In genomic region chr13:110593430-110594130, GRCh38 we compare ENCODE assay signal across 8 cellular contexts. TPM values are rescaled to one million over a fixed set of nuclear protein-coding genes. Genes with fewer than 3 reads are reported as not detected.
DNase-seq lines count a peak whose midpoint lies in the region; ATAC-seq, FAIRE-seq and TF ChIP-seq lines count a peak whose summit lies in the region.

No MANE protein-coding gene starts in this region.

- H3K4me3 ChIP-seq in endothelial cell of umbilical vein (replicated peaks in 1 of 3; ENCODE audit: insufficient read depth in 1 of 3, low read depth in 1 of 3, low read length in 3 of 3), result no peak overlapping the region

- no peaks in the 10 kb centered on the region for H3K79me2 ChIP-seq in endothelial cell of umbilical vein (ENCODE audit: control insufficient read depth, insufficient read depth, low read length)

- TF ChIP-seq POLR2A in endothelial cell of umbilical vein (IDR thresholded peaks at IDR 0.05; ENCODE audit: low read depth, low read length), result no peak

- H3K27ac Mint-ChIP-seq in activated naive CD4-positive, alpha-beta T cell treated with anti-CD3 and anti-CD28 coated beads for 36 hours, result no peak overlapping the region

- no peak overlapping the region for H3K9ac ChIP-seq in endothelial cell of umbilical vein (replicated peaks; ENCODE audit: extremely low read depth, insufficient read depth, low read length)

- CTCF ChIA-PET in activated naive CD4-positive, alpha-beta T cell treated with anti-CD3 and anti-CD28 coated beads for 36 hours (lab: Charles Lee), result interaction anchor here (0.6 to 2.5 kb wide), 15 partner anchors 9 to 410 kb away, joined by 3 to 16 read pairs (median 5); no protein-coding TSS in a partner anchor
- CTCF ChIA-PET in endothelial cell of umbilical vein (lab: Charles Lee), result interaction anchor here (0.6 to 2.1 kb wide), 28 partner anchors 8 to 1850 kb away, joined by 3 to 22 read pairs (median 4); no protein-coding TSS in a partner anchor

- BruUV-seq in endothelial cell of umbilical vein (replicated peaks; lab: Mats Ljungman, UMichigan), result no TSS peak

- peak; percentile 93 for ATAC-seq in GM21390 (IDR thresholded peaks at IDR 0.05; ENCODE audit: unreplicated experiment)

- dilution Hi-C loops in endothelial cell of umbilical vein (cut with MboI; ENCODE audit: extremely low pct_ligation_motif_present, low sequenced_read_pairs), result no loop called here

- TF ChIP-seq CTCF in endothelial cell of umbilical vein (IDR thresholded peaks at IDR 0.05; ENCODE audit: extremely low read depth in 1 of 2, insufficient read depth in 1 of 2, low read depth in 1 of 2, low read length in 2 of 2), result peak; percentile 39 to 40

- FAIRE-seq in endothelial cell of umbilical vein (lab: Jason Lieb, UNC), result peak; percentile 94

- H3K4me1 Mint-ChIP-seq in activated naive CD4-positive, alpha-beta T cell treated with anti-CD3 and anti-CD28 coated beads for 36 hours (ENCODE audit: low read depth), result peaks cover 3% of the 10 kb centered on the region

- no peaks in the 10 kb centered on the region for H4K20me1 ChIP-seq in endothelial cell of umbilical vein (replicated peaks; ENCODE audit: control insufficient read depth, extremely low read depth, insufficient read depth, low read length)

- H3K27me3 ChIP-seq in endothelial cell of umbilical vein (ENCODE audit: control insufficient read depth in 2 of 2, insufficient read depth in 2 of 2, low read length in 2 of 2), result peaks cover 2 to 4% of the 10 kb centered on the region in 2 experiments

- POLR2A ChIA-PET in endothelial cell of umbilical vein (lab: Charles Lee), result no interaction called here

- intact Hi-C loops in activated naive CD4-positive, alpha-beta T cell treated with anti-CD3 and anti-CD28 coated beads for 36 hours (cut with micrococcal nuclease), result loop anchor here (1.0 to 5.0 kb wide), 4 partner anchors 136 to 459 kb away; no protein-coding TSS in a partner anchor
- intact Hi-C loops in endothelial cell of umbilical vein (cut with micrococcal nuclease), result loop anchor here (1.0 to 5.0 kb wide), 3 partner anchors 226 to 457 kb away; partner anchors contain the start of gene ANKRD10

- H3K9me1 ChIP-seq in endothelial cell of umbilical vein (replicated peaks; ENCODE audit: control insufficient read depth, extremely low read depth, insufficient read depth, low read length), result no peaks in the 10 kb centered on the region

- H3K27me3 Mint-ChIP-seq in activated naive CD4-positive, alpha-beta T cell treated with anti-CD3 and anti-CD28 coated beads for 36 hours (ENCODE audit: low read depth), result no peaks in the 10 kb centered on the region

- peak overlapping the region; percentile 14 for H3K4me2 ChIP-seq in endothelial cell of umbilical vein (ENCODE audit: insufficient read depth, low read length)

- no peaks in the 10 kb centered on the region for H3K4me1 ChIP-seq in endothelial cell of umbilical vein (ENCODE audit: control insufficient read depth, extremely low read depth, insufficient read depth, low read length)

- H3K9me3 Mint-ChIP-seq in activated naive CD4-positive, alpha-beta T cell treated with anti-CD3 and anti-CD28 coated beads for 36 hours, result no peaks in the 10 kb centered on the region

- DNase-seq in activated naive CD4-positive, alpha-beta T cell treated with anti-CD3 and anti-CD28 coated beads for 36 hours, result peak; percentile 21
- no peak for DNase-seq in activated naive CD4-positive, alpha-beta T cell (lab: John Stamatoyannopoulos, UW)
- peak in 39 of 76 experiments; percentile 3 to 71 (median 38) for DNase-seq in HUDEP-2 (lab: John Stamatoyannopoulos, UW; ENCODE audit: unreplicated experiment in 76 of 76)
- peak; percentile 55 for DNase-seq in RPMI8226
- peak; percentile 63 for DNase-seq in endothelial cell of umbilical vein (ENCODE audit: low read depth, low spot score)
- DNase-seq in mucosa of gallbladder (ENCODE audit: low spot score), result peak; percentile 21
- DNase-seq in NCI-H446 treated with DMSO at 0.1 percent for 48 hours (lab: John Stamatoyannopoulos, UW), result no peak

- H3K27ac ChIP-seq in endothelial cell of umbilical vein (ENCODE audit: insufficient read depth, low read depth, low read length), result no peak overlapping the region

- no peak overlapping the region for H2AFZ ChIP-seq in endothelial cell of umbilical vein (ENCODE audit: low read depth, low read length)

- no peak overlapping the region for H3K4me3 Mint-ChIP-seq in activated naive CD4-positive, alpha-beta T cell treated with anti-CD3 and anti-CD28 coated beads for 36 hours

- no peaks in the 10 kb centered on the region for H3K36me3 Mint-ChIP-seq in activated naive CD4-positive, alpha-beta T cell treated with anti-CD3 and anti-CD28 coated beads for 36 hours (ENCODE audit: low read depth)

- H3K36me3 ChIP-seq in endothelial cell of umbilical vein (ENCODE audit: control insufficient read depth in 2 of 2, extremely low read depth in 1 of 2, insufficient read depth in 2 of 2, low read length in 2 of 2), result no peaks in the 10 kb centered on the region

- H3K9me3 ChIP-seq in endothelial cell of umbilical vein (replicated peaks; ENCODE audit: control insufficient read depth, insufficient read depth, low read length), result no peaks in the 10 kb centered on the region

TF ChIP-seq in endothelial cell of umbilical vein, 7 proteins besides CTCF, POLR2A, EP300 and RAD21:
- TF ChIP-seq MYC (IDR thresholded peaks at IDR 0.05; ENCODE audit: low read depth, low read length) (no peak), POLR2AphosphoS5 (IDR thresholded peaks at IDR 0.05; ENCODE audit: insufficient read depth, low read depth, low read length) (no peak), GATA2 (IDR thresholded peaks at IDR 0.05; ENCODE audit: insufficient read depth, insufficient read length, low read depth, low read length) (no peak)

RNA-seq across cellular contexts. Expression of gene NAXD, which starts 21.8 kb away (rescaled TPM):
- 10 to 100 TPM; 20.8 to 23.3 TPM for total RNA-seq in activated naive CD4-positive, alpha-beta T cell treated with anti-CD3 and anti-CD28 coated beads for 36 hours
- total RNA-seq in endothelial cell of umbilical vein (19.9 and 22.4 TPM in 2 replicates), mucosa of gallbladder (62.7 TPM)
- 40.4 and 42.9 TPM in 2 replicates for polyA plus RNA-seq in endothelial cell of umbilical vein
- polyA plus RNA-seq in endothelial cell of umbilical vein (2011; cell fraction: cytosol; rRNA removed), result 24.7 and 24.8 TPM in 2 replicates
- 74.7 and 80.7 TPM in 2 replicates for polyA plus RNA-seq in endothelial cell of umbilical vein (2011; cell fraction: nucleus; rRNA removed)
- polyA plus RNA-seq in endothelial cell of umbilical vein (2012), result 22.1 and 26.3 TPM in 2 replicates
- polyA minus RNA-seq in endothelial cell of umbilical vein, result 20.0 and 22.1 TPM in 2 replicates
- 9.9 TPM for polyA minus RNA-seq in endothelial cell of umbilical vein (2011; cell fraction: cytosol; rRNA and poly(A)+ RNA removed)
- polyA minus RNA-seq in endothelial cell of umbilical vein (2011; cell fraction: nucleus; rRNA and poly(A)+ RNA removed), result 11.3 and 13.1 TPM in 2 replicates

RNA-seq across cellular contexts. Expression of gene RAB20, which starts 32.1 kb away (rescaled TPM):
- 1 to 10 TPM; 1.4 to 1.5 TPM for total RNA-seq in activated naive CD4-positive, alpha-beta T cell treated with anti-CD3 and anti-CD28 coated beads for 36 hours
- total RNA-seq in endothelial cell of umbilical vein (1.3 and 1.4 TPM in 2 replicates), mucosa of gallbladder (41.1 TPM)
- 1.7 and 1.8 TPM in 2 replicates for polyA plus RNA-seq in endothelial cell of umbilical vein
- 2.0 TPM in 2 replicates for polyA plus RNA-seq in endothelial cell of umbilical vein (2011; cell fraction: cytosol; rRNA removed)
- polyA plus RNA-seq in endothelial cell of umbilical vein (2011; cell fraction: nucleus; rRNA removed), result 0.74 and 0.92 TPM in 2 replicates
- 1.4 and 2.0 TPM in 2 replicates for polyA plus RNA-seq in endothelial cell of umbilical vein (2012)
- 0.58 and 1.6 TPM in 2 replicates for polyA minus RNA-seq in endothelial cell of umbilical vein
- 4.7 TPM for polyA minus RNA-seq in endothelial cell of umbilical vein (2011; cell fraction: cytosol; rRNA and poly(A)+ RNA removed)
- 0.38 TPM in 1 of 2 replicates, not detected in the other for polyA minus RNA-seq in endothelial cell of umbilical vein (2011; cell fraction: nucleus; rRNA and poly(A)+ RNA removed)

Comparison
In these comparisons a context has a peak if more than half of its experiments do, and no peak if none do; other contexts are left out.
1. DNase-seq: peak in activated naive CD4-positive, alpha-beta T cell treated with anti-CD3 and anti-CD28 coated beads for 36 hours (single experiment), HUDEP-2 (39 of 76), RPMI8226 (single experiment), endothelial cell of umbilical vein (single experiment) and mucosa of gallbladder (single experiment); none in activated naive CD4-positive, alpha-beta T cell (0 of 4) and NCI-H446 treated with DMSO at 0.1 percent for 48 hours (single experiment).
2. RNA of gene RAB20, which starts 32.1 kb away (total RNA-seq): 41.1 TPM in mucosa of gallbladder (single experiment); 1.4 to 1.5 TPM in activated naive CD4-positive, alpha-beta T cell treated with anti-CD3 and anti-CD28 coated beads for 36 hours and 1.3 to 1.4 TPM in endothelial cell of umbilical vein; every median in the first group is over 10 times any median in the second.